7 cellular contexts compared by ENCODE assay signal in genomic region chr14:23034498-23035302, GRCh38. TPM values are rescaled to one million over a fixed set of nuclear protein-coding genes. Genes with fewer than 3 reads are reported as not detected.
DNase-seq lines count a peak whose midpoint lies in the region; ATAC-seq and TF ChIP-seq lines count a peak whose summit lies in the region.

Gene PSMB5 (minus strand): TSS chr14:23034900. CDS start chr14:23034881, 19 bp downstream.

- TF ChIP-seq CTCF in kidney epithelial cell (IDR thresholded peaks at IDR 0.05; ENCODE audit: insufficient read depth, low read length, poor library complexity, severe bottlenecking), result no peak

- H3K27me3 ChIP-seq in kidney epithelial cell (ENCODE audit: control insufficient read depth, insufficient read depth, low read length), result no peaks in the 10 kb centered on the region

- no peaks in the 10 kb centered on the region for H3K27me3 Mint-ChIP-seq in T-helper 2 cell treated with Interferon-gamma antibody and Interleukin-4, amounts not matched to agents 5 μg/mL and 100 μg/mL, for 36 hours (ENCODE audit: low read depth)

- peak within 1 kb of the TSS; percentile 89 for H3K27ac Mint-ChIP-seq in T-helper 2 cell treated with Interferon-gamma antibody and Interleukin-4, amounts not matched to agents 5 μg/mL and 100 μg/mL, for 36 hours

- DNase-seq in T-helper 2 cell treated with Interferon-gamma antibody and Interleukin-4, amounts not matched to agents 5 μg/mL and 100 μg/mL, for 36 hours (ENCODE audit: low spot score), result peak; percentile 86
- peak; percentile 92 for DNase-seq in central memory CD4-positive, alpha-beta T cell
- DNase-seq in kidney epithelial cell (ENCODE audit: low read depth), result peak; percentile 92
- DNase-seq in stimulated activated CD4-positive, alpha-beta T cell treated with anti-CD3 and anti-CD28 coated beads, Interleukin-1b, Interleukin-23, amount 100 ng/mL, for 4 hours (ENCODE audit: low read depth in 2 of 2), result peak; percentile 71 to 76
- DNase-seq in KG1 (lab: John Stamatoyannopoulos, UW), result no peak

- H3K9me3 Mint-ChIP-seq in T-helper 2 cell treated with Interferon-gamma antibody and Interleukin-4, amounts not matched to agents 5 μg/mL and 100 μg/mL, for 36 hours, result no peaks in the 10 kb centered on the region

- peaks cover 3% of the 10 kb centered on the region for H3K36me3 ChIP-seq in kidney epithelial cell (ENCODE audit: control insufficient read depth, insufficient read depth, low read length)

- peak within 1 kb of the TSS; percentile 83 for H3K4me3 Mint-ChIP-seq in T-helper 2 cell treated with Interferon-gamma antibody and Interleukin-4, amounts not matched to agents 5 μg/mL and 100 μg/mL, for 36 hours

- peak; percentile 92 for ATAC-seq in GM18907 (IDR thresholded peaks at IDR 0.05; ENCODE audit: unreplicated experiment)
- peak; percentile 93 for ATAC-seq in HG03135 (IDR thresholded peaks at IDR 0.05; ENCODE audit: unreplicated experiment)

- peaks cover 22% of the 10 kb centered on the region for H3K36me3 Mint-ChIP-seq in T-helper 2 cell treated with Interferon-gamma antibody and Interleukin-4, amounts not matched to agents 5 μg/mL and 100 μg/mL, for 36 hours (ENCODE audit: low read depth)

- H3K4me3 ChIP-seq in kidney epithelial cell (ENCODE audit: low read depth, low read length), result peak within 1 kb of the TSS; percentile 81

- H3K4me1 Mint-ChIP-seq in T-helper 2 cell treated with Interferon-gamma antibody and Interleukin-4, amounts not matched to agents 5 μg/mL and 100 μg/mL, for 36 hours (ENCODE audit: low read depth), result peaks cover 25% of the 10 kb centered on the region

RNA-seq across cellular contexts. Expression of gene PSMB5, which starts in this region (rescaled TPM):
- 199 and 244 TPM in 2 replicates for total RNA-seq in kidney epithelial cell
